In the genomic region with DNA sequence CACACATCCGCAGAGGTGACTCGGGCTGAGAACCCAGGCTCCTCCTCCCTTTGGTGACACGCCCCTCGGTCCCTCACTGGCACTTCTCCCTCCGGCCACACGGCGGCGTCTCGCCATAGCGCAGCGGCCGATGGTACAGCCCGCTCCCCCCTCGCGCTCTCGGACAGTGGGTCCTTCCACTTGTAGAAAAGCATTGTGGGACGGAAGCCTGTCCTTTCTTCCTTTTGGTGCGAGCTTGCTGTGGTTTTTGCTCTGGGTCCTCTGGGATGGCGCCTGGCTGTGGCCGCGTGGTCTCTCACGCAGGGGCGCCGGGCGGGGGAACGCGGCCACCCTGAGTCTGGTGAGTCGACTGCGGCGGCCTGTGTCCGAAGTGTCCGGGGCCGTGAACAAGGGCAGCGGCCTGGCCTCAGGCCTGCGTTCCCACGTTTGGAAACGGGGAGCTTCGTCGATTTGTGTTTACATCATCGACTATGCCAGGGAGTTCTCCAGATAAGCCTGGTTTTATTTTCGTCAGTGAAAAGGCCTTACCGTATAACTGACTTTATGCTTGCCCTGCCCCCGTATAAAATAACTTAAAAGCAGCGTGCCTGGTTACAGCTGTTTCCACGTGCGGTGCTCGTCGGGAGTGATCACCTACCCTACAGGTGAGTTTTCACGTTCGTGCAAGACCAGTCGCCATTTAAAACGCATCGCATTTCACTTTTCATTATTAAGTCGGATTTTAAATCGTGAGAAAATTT, we compare ENCODE assay signal across 1 cellular context.
TF ChIP-seq lines count a peak whose summit lies in the region.

No MANE protein-coding gene starts in this region.

TF ChIP-seq in HepG2, 621 proteins besides CTCF, POLR2A, EP300 and RAD21 (continued from another document and continues in another):
- TF ChIP-seq ZNF256 (CRISPR knock-in tag; conservative IDR thresholded peaks at IDR 0.05), result peak; percentile 83; the same call in 1 of the 2 replicates
- TF ChIP-seq MIER2 (CRISPR knock-in tag; IDR thresholded peaks at IDR 0.05), result peak; percentile 83
- TF ChIP-seq, protein P1, sequence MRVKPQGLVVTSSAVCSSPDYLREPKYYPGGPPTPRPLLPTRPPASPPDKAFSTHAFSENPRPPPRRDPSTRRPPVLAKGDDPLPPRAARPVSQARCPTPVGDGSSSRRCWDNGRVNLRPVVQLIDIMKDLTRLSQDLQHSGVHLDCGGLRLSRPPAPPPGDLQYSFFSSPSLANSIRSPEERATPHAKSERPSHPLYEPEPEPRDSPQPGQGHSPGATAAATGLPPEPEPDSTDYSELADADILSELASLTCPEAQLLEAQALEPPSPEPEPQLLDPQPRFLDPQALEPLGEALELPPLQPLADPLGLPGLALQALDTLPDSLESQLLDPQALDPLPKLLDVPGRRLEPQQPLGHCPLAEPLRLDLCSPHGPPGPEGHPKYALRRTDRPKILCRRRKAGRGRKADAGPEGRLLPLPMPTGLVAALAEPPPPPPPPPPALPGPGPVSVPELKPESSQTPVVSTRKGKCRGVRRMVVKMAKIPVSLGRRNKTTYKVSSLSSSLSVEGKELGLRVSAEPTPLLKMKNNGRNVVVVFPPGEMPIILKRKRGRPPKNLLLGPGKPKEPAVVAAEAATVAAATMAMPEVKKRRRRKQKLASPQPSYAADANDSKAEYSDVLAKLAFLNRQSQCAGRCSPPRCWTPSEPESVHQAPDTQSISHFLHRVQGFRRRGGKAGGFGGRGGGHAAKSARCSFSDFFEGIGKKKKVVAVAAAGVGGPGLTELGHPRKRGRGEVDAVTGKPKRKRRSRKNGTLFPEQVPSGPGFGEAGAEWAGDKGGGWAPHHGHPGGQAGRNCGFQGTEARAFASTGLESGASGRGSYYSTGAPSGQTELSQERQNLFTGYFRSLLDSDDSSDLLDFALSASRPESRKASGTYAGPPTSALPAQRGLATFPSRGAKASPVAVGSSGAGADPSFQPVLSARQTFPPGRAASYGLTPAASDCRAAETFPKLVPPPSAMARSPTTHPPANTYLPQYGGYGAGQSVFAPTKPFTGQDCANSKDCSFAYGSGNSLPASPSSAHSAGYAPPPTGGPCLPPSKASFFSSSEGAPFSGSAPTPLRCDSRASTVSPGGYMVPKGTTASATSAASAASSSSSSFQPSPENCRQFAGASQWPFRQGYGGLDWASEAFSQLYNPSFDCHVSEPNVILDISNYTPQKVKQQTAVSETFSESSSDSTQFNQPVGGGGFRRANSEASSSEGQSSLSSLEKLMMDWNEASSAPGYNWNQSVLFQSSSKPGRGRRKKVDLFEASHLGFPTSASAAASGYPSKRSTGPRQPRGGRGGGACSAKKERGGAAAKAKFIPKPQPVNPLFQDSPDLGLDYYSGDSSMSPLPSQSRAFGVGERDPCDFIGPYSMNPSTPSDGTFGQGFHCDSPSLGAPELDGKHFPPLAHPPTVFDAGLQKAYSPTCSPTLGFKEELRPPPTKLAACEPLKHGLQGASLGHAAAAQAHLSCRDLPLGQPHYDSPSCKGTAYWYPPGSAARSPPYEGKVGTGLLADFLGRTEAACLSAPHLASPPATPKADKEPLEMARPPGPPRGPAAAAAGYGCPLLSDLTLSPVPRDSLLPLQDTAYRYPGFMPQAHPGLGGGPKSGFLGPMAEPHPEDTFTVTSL (CRISPR knock-in tag; IDR thresholded peaks at IDR 0.05; ENCODE audit: borderline replicate concordance), result peak; percentile 83
- TF ChIP-seq, protein P2, sequence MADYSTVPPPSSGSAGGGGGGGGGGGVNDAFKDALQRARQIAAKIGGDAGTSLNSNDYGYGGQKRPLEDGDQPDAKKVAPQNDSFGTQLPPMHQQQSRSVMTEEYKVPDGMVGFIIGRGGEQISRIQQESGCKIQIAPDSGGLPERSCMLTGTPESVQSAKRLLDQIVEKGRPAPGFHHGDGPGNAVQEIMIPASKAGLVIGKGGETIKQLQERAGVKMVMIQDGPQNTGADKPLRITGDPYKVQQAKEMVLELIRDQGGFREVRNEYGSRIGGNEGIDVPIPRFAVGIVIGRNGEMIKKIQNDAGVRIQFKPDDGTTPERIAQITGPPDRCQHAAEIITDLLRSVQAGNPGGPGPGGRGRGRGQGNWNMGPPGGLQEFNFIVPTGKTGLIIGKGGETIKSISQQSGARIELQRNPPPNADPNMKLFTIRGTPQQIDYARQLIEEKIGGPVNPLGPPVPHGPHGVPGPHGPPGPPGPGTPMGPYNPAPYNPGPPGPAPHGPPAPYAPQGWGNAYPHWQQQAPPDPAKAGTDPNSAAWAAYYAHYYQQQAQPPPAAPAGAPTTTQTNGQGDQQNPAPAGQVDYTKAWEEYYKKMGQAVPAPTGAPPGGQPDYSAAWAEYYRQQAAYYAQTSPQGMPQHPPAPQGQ (CRISPR knock-in tag; IDR thresholded peaks at IDR 0.05; ENCODE audit: borderline replicate concordance), result no peak
- TF ChIP-seq, protein P3, sequence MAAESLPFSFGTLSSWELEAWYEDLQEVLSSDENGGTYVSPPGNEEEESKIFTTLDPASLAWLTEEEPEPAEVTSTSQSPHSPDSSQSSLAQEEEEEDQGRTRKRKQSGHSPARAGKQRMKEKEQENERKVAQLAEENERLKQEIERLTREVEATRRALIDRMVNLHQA (CRISPR knock-in tag; IDR thresholded peaks at IDR 0.05), result no peak
- TF ChIP-seq, protein P4, sequence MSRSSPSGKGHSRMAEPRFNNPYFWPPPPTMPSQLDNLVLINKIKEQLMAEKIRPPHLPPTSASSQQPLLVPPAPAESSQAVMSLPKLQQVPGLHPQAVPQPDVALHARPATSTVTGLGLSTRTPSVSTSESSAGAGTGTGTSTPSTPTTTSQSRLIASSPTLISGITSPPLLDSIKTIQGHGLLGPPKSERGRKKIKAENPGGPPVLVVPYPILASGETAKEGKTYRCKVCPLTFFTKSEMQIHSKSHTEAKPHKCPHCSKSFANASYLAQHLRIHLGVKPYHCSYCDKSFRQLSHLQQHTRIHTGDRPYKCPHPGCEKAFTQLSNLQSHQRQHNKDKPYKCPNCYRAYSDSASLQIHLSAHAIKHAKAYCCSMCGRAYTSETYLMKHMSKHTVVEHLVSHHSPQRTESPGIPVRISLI (CRISPR knock-in tag; IDR thresholded peaks at IDR 0.05; ENCODE audit: borderline replicate concordance), result peak; percentile 36; the same call in 1 of the 2 replicates
- TF ChIP-seq, protein P5, sequence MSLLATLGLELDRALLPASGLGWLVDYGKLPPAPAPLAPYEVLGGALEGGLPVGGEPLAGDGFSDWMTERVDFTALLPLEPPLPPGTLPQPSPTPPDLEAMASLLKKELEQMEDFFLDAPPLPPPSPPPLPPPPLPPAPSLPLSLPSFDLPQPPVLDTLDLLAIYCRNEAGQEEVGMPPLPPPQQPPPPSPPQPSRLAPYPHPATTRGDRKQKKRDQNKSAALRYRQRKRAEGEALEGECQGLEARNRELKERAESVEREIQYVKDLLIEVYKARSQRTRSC (CRISPR knock-in tag; IDR thresholded peaks at IDR 0.05; ENCODE audit: low read depth), result no peak
- peak; percentile 87 for TF ChIP-seq FOXA3 (CRISPR knock-in tag; IDR thresholded peaks at IDR 0.05)
- peak; percentile 35; the same call in 1 of the 2 replicates for TF ChIP-seq MZF1 (CRISPR knock-in tag; IDR thresholded peaks at IDR 0.05; ENCODE audit: borderline replicate concordance)
- peak; percentile 79; the same call in 1 of the 2 replicates for TF ChIP-seq HES4 (CRISPR knock-in tag; IDR thresholded peaks at IDR 0.05; ENCODE audit: borderline replicate concordance)
- peak; percentile 57; the same call in 1 of the 2 replicates for TF ChIP-seq TOE1 (CRISPR knock-in tag; IDR thresholded peaks at IDR 0.05)
- TF ChIP-seq, protein P6, sequence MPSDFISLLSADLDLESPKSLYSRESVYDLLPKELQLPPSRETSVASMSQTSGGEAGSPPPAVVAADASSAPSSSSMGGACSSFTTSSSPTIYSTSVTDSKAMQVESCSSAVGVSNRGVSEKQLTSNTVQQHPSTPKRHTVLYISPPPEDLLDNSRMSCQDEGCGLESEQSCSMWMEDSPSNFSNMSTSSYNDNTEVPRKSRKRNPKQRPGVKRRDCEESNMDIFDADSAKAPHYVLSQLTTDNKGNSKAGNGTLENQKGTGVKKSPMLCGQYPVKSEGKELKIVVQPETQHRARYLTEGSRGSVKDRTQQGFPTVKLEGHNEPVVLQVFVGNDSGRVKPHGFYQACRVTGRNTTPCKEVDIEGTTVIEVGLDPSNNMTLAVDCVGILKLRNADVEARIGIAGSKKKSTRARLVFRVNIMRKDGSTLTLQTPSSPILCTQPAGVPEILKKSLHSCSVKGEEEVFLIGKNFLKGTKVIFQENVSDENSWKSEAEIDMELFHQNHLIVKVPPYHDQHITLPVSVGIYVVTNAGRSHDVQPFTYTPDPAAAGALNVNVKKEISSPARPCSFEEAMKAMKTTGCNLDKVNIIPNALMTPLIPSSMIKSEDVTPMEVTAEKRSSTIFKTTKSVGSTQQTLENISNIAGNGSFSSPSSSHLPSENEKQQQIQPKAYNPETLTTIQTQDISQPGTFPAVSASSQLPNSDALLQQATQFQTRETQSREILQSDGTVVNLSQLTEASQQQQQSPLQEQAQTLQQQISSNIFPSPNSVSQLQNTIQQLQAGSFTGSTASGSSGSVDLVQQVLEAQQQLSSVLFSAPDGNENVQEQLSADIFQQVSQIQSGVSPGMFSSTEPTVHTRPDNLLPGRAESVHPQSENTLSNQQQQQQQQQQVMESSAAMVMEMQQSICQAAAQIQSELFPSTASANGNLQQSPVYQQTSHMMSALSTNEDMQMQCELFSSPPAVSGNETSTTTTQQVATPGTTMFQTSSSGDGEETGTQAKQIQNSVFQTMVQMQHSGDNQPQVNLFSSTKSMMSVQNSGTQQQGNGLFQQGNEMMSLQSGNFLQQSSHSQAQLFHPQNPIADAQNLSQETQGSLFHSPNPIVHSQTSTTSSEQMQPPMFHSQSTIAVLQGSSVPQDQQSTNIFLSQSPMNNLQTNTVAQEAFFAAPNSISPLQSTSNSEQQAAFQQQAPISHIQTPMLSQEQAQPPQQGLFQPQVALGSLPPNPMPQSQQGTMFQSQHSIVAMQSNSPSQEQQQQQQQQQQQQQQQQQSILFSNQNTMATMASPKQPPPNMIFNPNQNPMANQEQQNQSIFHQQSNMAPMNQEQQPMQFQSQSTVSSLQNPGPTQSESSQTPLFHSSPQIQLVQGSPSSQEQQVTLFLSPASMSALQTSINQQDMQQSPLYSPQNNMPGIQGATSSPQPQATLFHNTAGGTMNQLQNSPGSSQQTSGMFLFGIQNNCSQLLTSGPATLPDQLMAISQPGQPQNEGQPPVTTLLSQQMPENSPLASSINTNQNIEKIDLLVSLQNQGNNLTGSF (CRISPR knock-in tag; IDR thresholded peaks at IDR 0.05), result 0 out of 2 replicates have a peak, but pooled peaks have one; percentile 26
- TF ChIP-seq, protein P7, sequence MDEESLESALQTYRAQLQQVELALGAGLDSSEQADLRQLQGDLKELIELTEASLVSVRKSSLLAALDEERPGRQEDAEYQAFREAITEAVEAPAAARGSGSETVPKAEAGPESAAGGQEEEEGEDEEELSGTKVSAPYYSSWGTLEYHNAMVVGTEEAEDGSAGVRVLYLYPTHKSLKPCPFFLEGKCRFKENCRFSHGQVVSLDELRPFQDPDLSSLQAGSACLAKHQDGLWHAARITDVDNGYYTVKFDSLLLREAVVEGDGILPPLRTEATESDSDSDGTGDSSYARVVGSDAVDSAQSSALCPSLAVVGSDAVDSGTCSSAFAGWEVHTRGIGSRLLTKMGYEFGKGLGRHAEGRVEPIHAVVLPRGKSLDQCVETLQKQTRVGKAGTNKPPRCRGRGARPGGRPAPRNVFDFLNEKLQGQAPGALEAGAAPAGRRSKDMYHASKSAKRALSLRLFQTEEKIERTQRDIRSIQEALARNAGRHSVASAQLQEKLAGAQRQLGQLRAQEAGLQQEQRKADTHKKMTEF (CRISPR knock-in tag; IDR thresholded peaks at IDR 0.05), result peak; percentile 92
- TF ChIP-seq, protein P8, sequence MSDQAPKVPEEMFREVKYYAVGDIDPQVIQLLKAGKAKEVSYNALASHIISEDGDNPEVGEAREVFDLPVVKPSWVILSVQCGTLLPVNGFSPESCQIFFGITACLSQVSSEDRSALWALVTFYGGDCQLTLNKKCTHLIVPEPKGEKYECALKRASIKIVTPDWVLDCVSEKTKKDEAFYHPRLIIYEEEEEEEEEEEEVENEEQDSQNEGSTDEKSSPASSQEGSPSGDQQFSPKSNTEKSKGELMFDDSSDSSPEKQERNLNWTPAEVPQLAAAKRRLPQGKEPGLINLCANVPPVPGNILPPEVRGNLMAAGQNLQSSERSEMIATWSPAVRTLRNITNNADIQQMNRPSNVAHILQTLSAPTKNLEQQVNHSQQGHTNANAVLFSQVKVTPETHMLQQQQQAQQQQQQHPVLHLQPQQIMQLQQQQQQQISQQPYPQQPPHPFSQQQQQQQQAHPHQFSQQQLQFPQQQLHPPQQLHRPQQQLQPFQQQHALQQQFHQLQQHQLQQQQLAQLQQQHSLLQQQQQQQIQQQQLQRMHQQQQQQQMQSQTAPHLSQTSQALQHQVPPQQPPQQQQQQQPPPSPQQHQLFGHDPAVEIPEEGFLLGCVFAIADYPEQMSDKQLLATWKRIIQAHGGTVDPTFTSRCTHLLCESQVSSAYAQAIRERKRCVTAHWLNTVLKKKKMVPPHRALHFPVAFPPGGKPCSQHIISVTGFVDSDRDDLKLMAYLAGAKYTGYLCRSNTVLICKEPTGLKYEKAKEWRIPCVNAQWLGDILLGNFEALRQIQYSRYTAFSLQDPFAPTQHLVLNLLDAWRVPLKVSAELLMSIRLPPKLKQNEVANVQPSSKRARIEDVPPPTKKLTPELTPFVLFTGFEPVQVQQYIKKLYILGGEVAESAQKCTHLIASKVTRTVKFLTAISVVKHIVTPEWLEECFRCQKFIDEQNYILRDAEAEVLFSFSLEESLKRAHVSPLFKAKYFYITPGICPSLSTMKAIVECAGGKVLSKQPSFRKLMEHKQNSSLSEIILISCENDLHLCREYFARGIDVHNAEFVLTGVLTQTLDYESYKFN (CRISPR knock-in tag; conservative IDR thresholded peaks at IDR 0.05), result peak; percentile 73
- TF ChIP-seq MYC (CRISPR knock-in tag; IDR thresholded peaks at IDR 0.05; ENCODE audit: borderline replicate concordance), result peak; percentile 98
- TF ChIP-seq ZNF713 (CRISPR knock-in tag; IDR thresholded peaks at IDR 0.05), result 0 out of 2 replicates have a peak, but pooled peaks have one; percentile 27
- TF ChIP-seq HDAC2 (CRISPR knock-in tag; IDR thresholded peaks at IDR 0.05), result peak; percentile 75
- peak; percentile 61; the same call in 1 of the 2 replicates for TF ChIP-seq KLF12 (CRISPR knock-in tag; IDR thresholded peaks at IDR 0.05; ENCODE audit: borderline replicate concordance)
- peak; percentile 92 for TF ChIP-seq CBFB (CRISPR knock-in tag; IDR thresholded peaks at IDR 0.05)
- TF ChIP-seq MXI1 (IDR thresholded peaks at IDR 0.05; ENCODE audit: borderline replicate concordance, low read depth, low read length), result no peak; the same call in 2 of the 3 replicates
- peak; percentile 67 for TF ChIP-seq SOX5 (CRISPR knock-in tag; IDR thresholded peaks at IDR 0.05; ENCODE audit: borderline replicate concordance)
- TF ChIP-seq ZNF781 (CRISPR knock-in tag; IDR thresholded peaks at IDR 0.05; ENCODE audit: borderline replicate concordance, not compliant biosample characterization), result peak; percentile 98
- TF ChIP-seq ZNF737 (CRISPR knock-in tag; IDR thresholded peaks at IDR 0.05; ENCODE audit: borderline replicate concordance), result peak; percentile 97
- TF ChIP-seq, protein P9, sequence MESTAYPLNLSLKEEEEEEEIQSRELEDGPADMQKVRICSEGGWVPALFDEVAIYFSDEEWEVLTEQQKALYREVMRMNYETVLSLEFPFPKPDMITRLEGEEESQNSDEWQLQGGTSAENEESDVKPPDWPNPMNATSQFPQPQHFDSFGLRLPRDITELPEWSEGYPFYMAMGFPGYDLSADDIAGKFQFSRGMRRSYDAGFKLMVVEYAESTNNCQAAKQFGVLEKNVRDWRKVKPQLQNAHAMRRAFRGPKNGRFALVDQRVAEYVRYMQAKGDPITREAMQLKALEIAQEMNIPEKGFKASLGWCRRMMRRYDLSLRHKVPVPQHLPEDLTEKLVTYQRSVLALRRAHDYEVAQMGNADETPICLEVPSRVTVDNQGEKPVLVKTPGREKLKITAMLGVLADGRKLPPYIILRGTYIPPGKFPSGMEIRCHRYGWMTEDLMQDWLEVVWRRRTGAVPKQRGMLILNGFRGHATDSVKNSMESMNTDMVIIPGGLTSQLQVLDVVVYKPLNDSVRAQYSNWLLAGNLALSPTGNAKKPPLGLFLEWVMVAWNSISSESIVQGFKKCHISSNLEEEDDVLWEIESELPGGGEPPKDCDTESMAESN (CRISPR knock-in tag; conservative IDR thresholded peaks at IDR 0.05), result peak; percentile 97
